ENCODE assay signal across 18 cellular contexts in genomic region chrX:68696267-68696666, GRCh38. TPM values are rescaled to one million over a fixed set of nuclear protein-coding genes. Genes with fewer than 3 reads are reported as not detected.
A peak's percentile ranks its signal among the peaks of the same experiment; 100 is the strongest.
DNase-seq lines count a peak whose midpoint lies in the region; ATAC-seq and TF ChIP-seq lines count a peak whose summit lies in the region.
"Had no signal": no experiment of that assay in that cellular context is flagged by ENCODE, and none has a peak within 500 bp of the region (broad histone marks: within the 10 kb centered on the region; RNA-seq: fewer than 3 reads in every experiment).

No MANE protein-coding gene starts in this region.

- H3K9me3 ChIP-seq in right cardiac atrium (ENCODE audit: control insufficient read depth, low read length) (no peaks in the 10 kb centered on the region), colonic mucosa (no peaks in the 10 kb centered on the region)

- H3K4me3 Mint-ChIP-seq in nephron, result peak overlapping the region; percentile 19 to 58 (median 29)
- H3K4me3 Mint-ChIP-seq: activated CD4-positive, alpha-beta T cell treated with anti-CD3 and anti-CD28 coated beads, Interleukin-2, amount 10 ng/mL, durations not matched to agents 7 days and 5 days had no signal

- in situ Hi-C loops in ACHN (cut with HindIII; ENCODE audit: low pct_ligation_motif_present, low pct_unique_long_range_greater_than_20kb, low sequenced_read_pairs), result no loop called here

- H3K4me1 Mint-ChIP-seq in nephron, result peaks cover 19% of the 10 kb centered on the region

- H3K27me3 ChIP-seq in right cardiac atrium (ENCODE audit: control insufficient read depth, insufficient read depth), result no peaks in the 10 kb centered on the region
- no peaks in the 10 kb centered on the region for H3K27me3 ChIP-seq in colonic mucosa

- ATAC-seq in right cardiac atrium, result no peak
- no peak for ATAC-seq in left ventricle myocardium superior
- ATAC-seq: stimulated activated naive CD8-positive, alpha-beta T cell treated with anti-CD3 and anti-CD28 coated beads, Interleukin-15, Interleukin-2, amounts not matched to agents 100 U/mL and 50 U/mL, for 24 hours had no signal

- no peaks in the 10 kb centered on the region for H3K9me3 Mint-ChIP-seq in nephron
- H3K9me3 Mint-ChIP-seq: activated CD4-positive, alpha-beta T cell treated with anti-CD3 and anti-CD28 coated beads, Interleukin-2, amount 10 ng/mL, durations not matched to agents 7 days and 5 days had no signal

- peaks cover 9% of the 10 kb centered on the region for H3K27me3 Mint-ChIP-seq in nephron (ENCODE audit: low read depth)

- peak overlapping the region in 1 of 3 experiments; percentile 88 for H3K27ac Mint-ChIP-seq in nephron
- H3K27ac Mint-ChIP-seq: activated CD4-positive, alpha-beta T cell treated with anti-CD3 and anti-CD28 coated beads, Interleukin-2, amount 10 ng/mL, durations not matched to agents 7 days and 5 days had no signal

- TF ChIP-seq CTCF in colonic mucosa (IDR thresholded peaks at IDR 0.05) (no peak), nephron (IDR thresholded peaks at IDR 0.05; ENCODE audit: unreplicated experiment in 3 of 3) (no peak)

- DNase-seq in right cardiac atrium (no peak), left ventricle myocardium superior (no peak), colonic mucosa (no peak), ACHN (no peak), NCI-H526 treated with DMSO at 0.1 percent for 48 hours (lab: John Stamatoyannopoulos, UW) (no peak)
- no peak for DNase-seq in central memory CD4-positive, alpha-beta T cell
- DNase-seq in activated effector memory CD4-positive, alpha-beta T cell treated with Interleukin-2 at 50 U/mL for 16 hours, result no peak
- DNase-seq: activated CD4-positive, alpha-beta T cell treated with anti-CD3 and anti-CD28 coated beads, Interleukin-2, amount 10 ng/mL, durations not matched to agents 7 days and 5 days; activated naive CD4-positive, alpha-beta T cell treated with anti-CD3 and anti-CD28 coated beads, Interleukin-2, amount 50 U/mL, for 16 hours; activated T-cell treated with anti-CD3 and anti-CD28 coated beads for 4 hours; Calu3; glutamatergic neuron; NCI-H2029 treated with DMSO at 0.1 percent for 48 hours; NCI-H446 treated with DMSO at 0.1 percent for 48 hours; SIG-M5; stimulated activated naive CD8-positive, alpha-beta T cell treated with anti-CD3 and anti-CD28 coated beads, Interleukin-15, Interleukin-2, amounts not matched to agents 100 U/mL and 50 U/mL, for 24 hours; T1000 had no signal

- no peaks in the 10 kb centered on the region for H3K36me3 ChIP-seq in colonic mucosa

- intact Hi-C loops in right cardiac atrium (cut with DNase I), result no loop called here
- intact Hi-C loops in left ventricle myocardium superior (cut with micrococcal nuclease), result no loop called here
- intact Hi-C loops in colonic mucosa (cut with DNase I), result no loop called here

- no peaks in the 10 kb centered on the region for H3K36me3 Mint-ChIP-seq in nephron (ENCODE audit: low read depth)

- H3K27ac ChIP-seq in right cardiac atrium (ENCODE audit: low read length) (peak overlapping the region; percentile 77), colonic mucosa (peak overlapping the region; percentile 24)

- H3K4me3 ChIP-seq in right cardiac atrium (ENCODE audit: low read length) (peak overlapping the region; percentile 44), colonic mucosa (no peak overlapping the region)

- 61% methylated on average over 6 of the region's 6 CpGs for WGBS in right cardiac atrium

- H3K9ac ChIP-seq in colonic mucosa (ENCODE audit: low read depth in 2 of 2, low read length in 2 of 2), result no peak overlapping the region

- peaks cover 8% of the 10 kb centered on the region for H3K4me1 ChIP-seq in right cardiac atrium (ENCODE audit: control insufficient read depth, insufficient read depth, low read length)
- no peaks in the 10 kb centered on the region for H3K4me1 ChIP-seq in colonic mucosa

RNA-seq across cellular contexts. Expression of gene STARD8, which starts 48.8 kb away (rescaled TPM):
- total RNA-seq in right cardiac atrium, result 10 to 100 TPM; 10.2 to 12.2 (median 10.5) TPM
- polyA plus RNA-seq in right cardiac atrium, result 6.0 TPM
- total RNA-seq in left ventricle myocardium superior, result 10.5 TPM
- 1 to 10 TPM; 1.6 to 2.3 TPM for total RNA-seq in colonic mucosa
